In genomic region chr1:27503961-27504587, GRCh38 we compare ENCODE assay signal across 12 cellular contexts. TPM values are rescaled to one million over a fixed set of nuclear protein-coding genes. Genes with fewer than 3 reads are reported as not detected.
A peak's percentile ranks its signal among the peaks of the same experiment; 100 is the strongest.
DNase-seq lines count a peak whose midpoint lies in the region; ATAC-seq and TF ChIP-seq lines count a peak whose summit lies in the region.
"Had no signal": no experiment of that assay in that cellular context is flagged by ENCODE, and none has a peak within 500 bp of the region (broad histone marks: within the 10 kb centered on the region; RNA-seq: fewer than 3 reads in every experiment).

No MANE protein-coding gene starts in this region.

- no peak overlapping the region for H3K4me3 ChIP-seq in SK-N-MC
- no peak overlapping the region for H3K4me3 ChIP-seq in fibroblast of pulmonary artery (replicated peaks; ENCODE audit: low read depth, low read length)
- no peak overlapping the region for H3K4me3 ChIP-seq in neural progenitor cell

- H3K27ac ChIP-seq in SK-N-MC (peak overlapping the region; percentile 78), neural progenitor cell (peak overlapping the region; percentile 88)

- TF ChIP-seq CTCF in fibroblast of pulmonary artery (IDR thresholded peaks at IDR 0.05; ENCODE audit: low read length, missing control alignments) (no peak), neural progenitor cell (IDR thresholded peaks at IDR 0.05) (no peak), type B pancreatic cell (conservative IDR thresholded peaks at IDR 0.05) (no peak)

- DNase-seq in SK-N-MC (ENCODE audit: low read depth, low spot score) (no peak), fibroblast of pulmonary artery (ENCODE audit: low read depth) (peak; percentile 60), neural progenitor cell (ENCODE audit: low spot score) (peak; percentile 30), type B pancreatic cell (ENCODE audit: extremely low spot score, unreplicated experiment) (no peak), T1000 (lab: John Stamatoyannopoulos, UW) (no peak), NCI-H526 treated with DMSO at 0.1 percent for 48 hours (lab: John Stamatoyannopoulos, UW) (no peak)
- DNase-seq: activated CD4-positive, alpha-beta T cell treated with anti-CD3 and anti-CD28 coated beads for 4 hours; cerebellar nuclear complex; NCI-H748 treated with DMSO at 0.1 percent for 48 hours had no signal

- H3K9me3 Mint-ChIP-seq in neural progenitor cell (peaks cover 3% of the 10 kb centered on the region), type B pancreatic cell (no peaks in the 10 kb centered on the region)
- H3K9me3 Mint-ChIP-seq: IgD-negative memory B cell had no signal

- no peaks in the 10 kb centered on the region for H3K79me2 ChIP-seq in neural progenitor cell (ENCODE audit: low read depth)

- H3K36me3 ChIP-seq in SK-N-MC (ENCODE audit: insufficient read depth, low read length) (no peaks in the 10 kb centered on the region), neural progenitor cell (no peaks in the 10 kb centered on the region)

- H3K4me1 Mint-ChIP-seq in neural progenitor cell: peaks cover 51% of the 10 kb centered on the region
- peaks cover 26% of the 10 kb centered on the region for H3K4me1 Mint-ChIP-seq in type B pancreatic cell (ENCODE audit: unreplicated experiment)

- H3K27me3 Mint-ChIP-seq in neural progenitor cell (ENCODE audit: insufficient read depth, low read depth): peaks cover 7% of the 10 kb centered on the region
- no peaks in the 10 kb centered on the region for H3K27me3 Mint-ChIP-seq in type B pancreatic cell
- H3K27me3 Mint-ChIP-seq: IgD-negative memory B cell had no signal

- H2AFZ ChIP-seq in neural progenitor cell (replicated peaks): peak overlapping the region; percentile 71

- H3K4me3 Mint-ChIP-seq in neural progenitor cell (peak overlapping the region; percentile 53), type B pancreatic cell (peak overlapping the region; percentile 70)
- H3K4me3 Mint-ChIP-seq: IgD-negative memory B cell had no signal

- peak overlapping the region; percentile 63 for H3K9ac ChIP-seq in SK-N-MC (ENCODE audit: insufficient read length)
- no peak overlapping the region for H3K9ac ChIP-seq in neural progenitor cell

- H3F3A ChIP-seq in neural progenitor cell (ENCODE audit: low read depth): peaks cover 29% of the 10 kb centered on the region

- peaks cover 16% of the 10 kb centered on the region for H3K4me1 ChIP-seq in neural progenitor cell

- H3K36me3 Mint-ChIP-seq in neural progenitor cell (no peaks in the 10 kb centered on the region), type B pancreatic cell (no peaks in the 10 kb centered on the region)
- H3K36me3 Mint-ChIP-seq: IgD-negative memory B cell had no signal

- no peaks in the 10 kb centered on the region for H3K9me3 ChIP-seq in SK-N-MC (ENCODE audit: low read depth, low read length)
- no peaks in the 10 kb centered on the region for H3K9me3 ChIP-seq in neural progenitor cell (ENCODE audit: low read depth)

- no peaks in the 10 kb centered on the region for H4K20me1 ChIP-seq in neural progenitor cell (ENCODE audit: low read depth)

- ATAC-seq in GM21737 (IDR thresholded peaks at IDR 0.05; ENCODE audit: unreplicated experiment) (no peak), GM21529 (IDR thresholded peaks at IDR 0.05; ENCODE audit: unreplicated experiment) (no peak)

- H3K4me2 ChIP-seq in neural progenitor cell: peak overlapping the region; percentile 42

- no peaks in the 10 kb centered on the region for H3K27me3 ChIP-seq in neural progenitor cell

- H3K27ac Mint-ChIP-seq in neural progenitor cell (peak overlapping the region; percentile 99), type B pancreatic cell (peak overlapping the region; percentile 89)

RNA-seq across cellular contexts. Expression of gene WASF2, which starts 14.1 kb away (rescaled TPM):
- 31.4 and 35.0 TPM in 2 replicates for total RNA-seq in neural progenitor cell (ENCODE audit: low replicate concordance)
- total RNA-seq in type B pancreatic cell (ENCODE audit: low replicate concordance): 113 and 123 TPM in 2 replicates

Comparison
In these comparisons a context has a peak if more than half of its experiments do, and no peak if none do; other contexts are left out.
1. DNase-seq: peak in fibroblast of pulmonary artery (single experiment) and neural progenitor cell (single experiment); none in SK-N-MC (single experiment), type B pancreatic cell (single experiment), T1000 (single experiment) and NCI-H526 treated with DMSO at 0.1 percent for 48 hours (single experiment).